1 cellular context compared by ENCODE assay signal in the genomic region with DNA sequence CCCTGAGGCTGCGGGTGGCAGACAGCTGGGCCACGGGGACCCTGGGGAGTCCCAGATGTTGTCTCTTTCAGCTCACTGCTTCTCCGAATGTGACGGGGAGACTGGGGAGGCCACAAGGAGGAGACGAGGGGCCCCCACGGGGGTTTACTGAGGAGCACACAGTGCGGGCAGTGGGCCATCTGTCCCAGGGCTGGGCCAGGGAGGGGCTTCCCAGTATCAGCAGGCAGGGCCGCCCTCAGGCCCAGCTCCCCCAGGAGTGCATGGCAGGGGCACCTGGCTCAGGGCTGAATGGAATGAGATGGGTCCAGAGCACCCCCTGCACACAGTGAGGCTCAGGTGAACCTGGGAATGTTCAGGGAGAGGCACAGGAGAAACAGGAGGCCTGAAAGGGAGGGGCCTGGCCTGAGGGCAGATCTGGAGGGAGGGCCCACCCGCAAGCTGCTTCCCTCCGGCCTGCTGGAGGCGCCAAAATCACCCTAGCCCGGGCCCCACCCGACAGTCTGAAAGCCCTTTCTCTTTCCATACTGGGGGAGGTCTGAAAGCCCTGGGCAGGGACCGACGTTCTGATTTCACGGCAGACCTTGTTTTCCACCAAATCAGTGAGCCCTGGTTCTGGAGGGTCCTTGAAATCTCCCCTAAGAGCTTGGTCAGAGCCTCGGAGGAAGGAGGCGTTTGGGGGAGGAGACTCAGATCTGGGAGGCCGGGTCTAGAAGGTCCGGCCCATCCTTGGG.
TF ChIP-seq lines count a peak whose summit lies in the region.

No MANE protein-coding gene starts in this region.

TF ChIP-seq in H1, 55 proteins besides CTCF, POLR2A, EP300 and RAD21 (continued from another document):
- TF ChIP-seq, protein P1, sequence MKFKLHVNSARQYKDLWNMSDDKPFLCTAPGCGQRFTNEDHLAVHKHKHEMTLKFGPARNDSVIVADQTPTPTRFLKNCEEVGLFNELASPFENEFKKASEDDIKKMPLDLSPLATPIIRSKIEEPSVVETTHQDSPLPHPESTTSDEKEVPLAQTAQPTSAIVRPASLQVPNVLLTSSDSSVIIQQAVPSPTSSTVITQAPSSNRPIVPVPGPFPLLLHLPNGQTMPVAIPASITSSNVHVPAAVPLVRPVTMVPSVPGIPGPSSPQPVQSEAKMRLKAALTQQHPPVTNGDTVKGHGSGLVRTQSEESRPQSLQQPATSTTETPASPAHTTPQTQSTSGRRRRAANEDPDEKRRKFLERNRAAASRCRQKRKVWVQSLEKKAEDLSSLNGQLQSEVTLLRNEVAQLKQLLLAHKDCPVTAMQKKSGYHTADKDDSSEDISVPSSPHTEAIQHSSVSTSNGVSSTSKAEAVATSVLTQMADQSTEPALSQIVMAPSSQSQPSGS (IDR thresholded peaks at IDR 0.05; ENCODE audit: low read length) = no peak
- TF ChIP-seq TBP (IDR thresholded peaks at IDR 0.05; ENCODE audit: low read depth, low read length) = no peak
- TF ChIP-seq TCF12 (IDR thresholded peaks at IDR 0.05; ENCODE audit: low read depth, low read length) = 0 out of 2 replicates have a peak, but pooled peaks have one; percentile 17
- no peak for TF ChIP-seq SUZ12 (IDR thresholded peaks at IDR 0.05; ENCODE audit: low read length)
- 0 out of 2 replicates have a peak, but pooled peaks have one; percentile 9 for TF ChIP-seq GABPA (IDR thresholded peaks at IDR 0.05; ENCODE audit: borderline replicate concordance, insufficient read depth, low read length)
- TF ChIP-seq BCL11A (IDR thresholded peaks at IDR 0.05; ENCODE audit: low read depth in 2 of 2, low read length in 2 of 2) = no peak
- no peak for TF ChIP-seq SP4 (IDR thresholded peaks at IDR 0.05; ENCODE audit: low read length)
- TF ChIP-seq NANOG (IDR thresholded peaks at IDR 0.05; ENCODE audit: insufficient read depth, low read depth, low read length, poor library complexity, severe bottlenecking) = no peak
- no peak for TF ChIP-seq SP2 (IDR thresholded peaks at IDR 0.05; ENCODE audit: low read length)
- no peak for TF ChIP-seq POU5F1 (IDR thresholded peaks at IDR 0.05; ENCODE audit: low read depth, low read length)
- TF ChIP-seq YY1 (IDR thresholded peaks at IDR 0.05; ENCODE audit: low read depth, low read length) = no peak
- peak; percentile 49 for TF ChIP-seq ASH2L (IDR thresholded peaks at IDR 0.05; ENCODE audit: low read length)
- TF ChIP-seq TAF7 (optimal IDR thresholded peaks at IDR 0.05; ENCODE audit: borderline replicate concordance, low read depth, low read length) = peak; percentile 7
- TF ChIP-seq FOSL1 (IDR thresholded peaks at IDR 0.05; ENCODE audit: insufficient read depth, low read depth, low read length) = no peak
- TF ChIP-seq USF2 (IDR thresholded peaks at IDR 0.05; ENCODE audit: low read length) = 0 out of 2 replicates have a peak, but pooled peaks have one; percentile 8
- TF ChIP-seq SIRT6 (IDR thresholded peaks at IDR 0.05; ENCODE audit: low read length) = no peak
- peak; percentile 41; the same call in 1 of the 2 replicates for TF ChIP-seq RBBP5 (IDR thresholded peaks at IDR 0.05; ENCODE audit: borderline replicate concordance, low read depth, low read length)
- TF ChIP-seq JUN (IDR thresholded peaks at IDR 0.05; ENCODE audit: low read depth, low read length) = no peak
- TF ChIP-seq HDAC2 (IDR thresholded peaks at IDR 0.05; ENCODE audit: borderline replicate concordance in 1 of 2, low read depth in 2 of 2, low read length in 2 of 2) = no peak
- TF ChIP-seq MAFK (IDR thresholded peaks at IDR 0.05; ENCODE audit: low read depth, low read length) = no peak
- TF ChIP-seq KDM5A (IDR thresholded peaks at IDR 0.05; ENCODE audit: low read length) = no peak
- TF ChIP-seq CREB1 (IDR thresholded peaks at IDR 0.05) = no peak
- TF ChIP-seq, protein P2, sequence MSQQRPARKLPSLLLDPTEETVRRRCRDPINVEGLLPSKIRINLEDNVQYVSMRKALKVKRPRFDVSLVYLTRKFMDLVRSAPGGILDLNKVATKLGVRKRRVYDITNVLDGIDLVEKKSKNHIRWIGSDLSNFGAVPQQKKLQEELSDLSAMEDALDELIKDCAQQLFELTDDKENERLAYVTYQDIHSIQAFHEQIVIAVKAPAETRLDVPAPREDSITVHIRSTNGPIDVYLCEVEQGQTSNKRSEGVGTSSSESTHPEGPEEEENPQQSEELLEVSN (IDR thresholded peaks at IDR 0.05) = no peak
- TF ChIP-seq, protein P3, sequence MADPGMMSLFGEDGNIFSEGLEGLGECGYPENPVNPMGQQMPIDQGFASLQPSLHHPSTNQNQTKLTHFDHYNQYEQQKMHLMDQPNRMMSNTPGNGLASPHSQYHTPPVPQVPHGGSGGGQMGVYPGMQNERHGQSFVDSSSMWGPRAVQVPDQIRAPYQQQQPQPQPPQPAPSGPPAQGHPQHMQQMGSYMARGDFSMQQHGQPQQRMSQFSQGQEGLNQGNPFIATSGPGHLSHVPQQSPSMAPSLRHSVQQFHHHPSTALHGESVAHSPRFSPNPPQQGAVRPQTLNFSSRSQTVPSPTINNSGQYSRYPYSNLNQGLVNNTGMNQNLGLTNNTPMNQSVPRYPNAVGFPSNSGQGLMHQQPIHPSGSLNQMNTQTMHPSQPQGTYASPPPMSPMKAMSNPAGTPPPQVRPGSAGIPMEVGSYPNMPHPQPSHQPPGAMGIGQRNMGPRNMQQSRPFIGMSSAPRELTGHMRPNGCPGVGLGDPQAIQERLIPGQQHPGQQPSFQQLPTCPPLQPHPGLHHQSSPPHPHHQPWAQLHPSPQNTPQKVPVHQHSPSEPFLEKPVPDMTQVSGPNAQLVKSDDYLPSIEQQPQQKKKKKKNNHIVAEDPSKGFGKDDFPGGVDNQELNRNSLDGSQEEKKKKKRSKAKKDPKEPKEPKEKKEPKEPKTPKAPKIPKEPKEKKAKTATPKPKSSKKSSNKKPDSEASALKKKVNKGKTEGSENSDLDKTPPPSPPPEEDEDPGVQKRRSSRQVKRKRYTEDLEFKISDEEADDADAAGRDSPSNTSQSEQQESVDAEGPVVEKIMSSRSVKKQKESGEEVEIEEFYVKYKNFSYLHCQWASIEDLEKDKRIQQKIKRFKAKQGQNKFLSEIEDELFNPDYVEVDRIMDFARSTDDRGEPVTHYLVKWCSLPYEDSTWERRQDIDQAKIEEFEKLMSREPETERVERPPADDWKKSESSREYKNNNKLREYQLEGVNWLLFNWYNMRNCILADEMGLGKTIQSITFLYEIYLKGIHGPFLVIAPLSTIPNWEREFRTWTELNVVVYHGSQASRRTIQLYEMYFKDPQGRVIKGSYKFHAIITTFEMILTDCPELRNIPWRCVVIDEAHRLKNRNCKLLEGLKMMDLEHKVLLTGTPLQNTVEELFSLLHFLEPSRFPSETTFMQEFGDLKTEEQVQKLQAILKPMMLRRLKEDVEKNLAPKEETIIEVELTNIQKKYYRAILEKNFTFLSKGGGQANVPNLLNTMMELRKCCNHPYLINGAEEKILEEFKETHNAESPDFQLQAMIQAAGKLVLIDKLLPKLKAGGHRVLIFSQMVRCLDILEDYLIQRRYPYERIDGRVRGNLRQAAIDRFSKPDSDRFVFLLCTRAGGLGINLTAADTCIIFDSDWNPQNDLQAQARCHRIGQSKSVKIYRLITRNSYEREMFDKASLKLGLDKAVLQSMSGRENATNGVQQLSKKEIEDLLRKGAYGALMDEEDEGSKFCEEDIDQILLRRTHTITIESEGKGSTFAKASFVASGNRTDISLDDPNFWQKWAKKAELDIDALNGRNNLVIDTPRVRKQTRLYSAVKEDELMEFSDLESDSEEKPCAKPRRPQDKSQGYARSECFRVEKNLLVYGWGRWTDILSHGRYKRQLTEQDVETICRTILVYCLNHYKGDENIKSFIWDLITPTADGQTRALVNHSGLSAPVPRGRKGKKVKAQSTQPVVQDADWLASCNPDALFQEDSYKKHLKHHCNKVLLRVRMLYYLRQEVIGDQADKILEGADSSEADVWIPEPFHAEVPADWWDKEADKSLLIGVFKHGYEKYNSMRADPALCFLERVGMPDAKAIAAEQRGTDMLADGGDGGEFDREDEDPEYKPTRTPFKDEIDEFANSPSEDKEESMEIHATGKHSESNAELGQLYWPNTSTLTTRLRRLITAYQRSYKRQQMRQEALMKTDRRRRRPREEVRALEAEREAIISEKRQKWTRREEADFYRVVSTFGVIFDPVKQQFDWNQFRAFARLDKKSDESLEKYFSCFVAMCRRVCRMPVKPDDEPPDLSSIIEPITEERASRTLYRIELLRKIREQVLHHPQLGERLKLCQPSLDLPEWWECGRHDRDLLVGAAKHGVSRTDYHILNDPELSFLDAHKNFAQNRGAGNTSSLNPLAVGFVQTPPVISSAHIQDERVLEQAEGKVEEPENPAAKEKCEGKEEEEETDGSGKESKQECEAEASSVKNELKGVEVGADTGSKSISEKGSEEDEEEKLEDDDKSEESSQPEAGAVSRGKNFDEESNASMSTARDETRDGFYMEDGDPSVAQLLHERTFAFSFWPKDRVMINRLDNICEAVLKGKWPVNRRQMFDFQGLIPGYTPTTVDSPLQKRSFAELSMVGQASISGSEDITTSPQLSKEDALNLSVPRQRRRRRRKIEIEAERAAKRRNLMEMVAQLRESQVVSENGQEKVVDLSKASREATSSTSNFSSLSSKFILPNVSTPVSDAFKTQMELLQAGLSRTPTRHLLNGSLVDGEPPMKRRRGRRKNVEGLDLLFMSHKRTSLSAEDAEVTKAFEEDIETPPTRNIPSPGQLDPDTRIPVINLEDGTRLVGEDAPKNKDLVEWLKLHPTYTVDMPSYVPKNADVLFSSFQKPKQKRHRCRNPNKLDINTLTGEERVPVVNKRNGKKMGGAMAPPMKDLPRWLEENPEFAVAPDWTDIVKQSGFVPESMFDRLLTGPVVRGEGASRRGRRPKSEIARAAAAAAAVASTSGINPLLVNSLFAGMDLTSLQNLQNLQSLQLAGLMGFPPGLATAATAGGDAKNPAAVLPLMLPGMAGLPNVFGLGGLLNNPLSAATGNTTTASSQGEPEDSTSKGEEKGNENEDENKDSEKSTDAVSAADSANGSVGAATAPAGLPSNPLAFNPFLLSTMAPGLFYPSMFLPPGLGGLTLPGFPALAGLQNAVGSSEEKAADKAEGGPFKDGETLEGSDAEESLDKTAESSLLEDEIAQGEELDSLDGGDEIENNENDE (IDR thresholded peaks at IDR 0.05; ENCODE audit: insufficient replicate concordance, low read length) = no peak
- no peak for TF ChIP-seq SIX5 (IDR thresholded peaks at IDR 0.05; ENCODE audit: low read depth, low read length)
- no peak for TF ChIP-seq SP1 (IDR thresholded peaks at IDR 0.05; ENCODE audit: low read depth, low read length)
- no peak for TF ChIP-seq CBX8 (IDR thresholded peaks at IDR 0.05; ENCODE audit: borderline replicate concordance, low read depth, low read length)
- TF ChIP-seq, protein P4, sequence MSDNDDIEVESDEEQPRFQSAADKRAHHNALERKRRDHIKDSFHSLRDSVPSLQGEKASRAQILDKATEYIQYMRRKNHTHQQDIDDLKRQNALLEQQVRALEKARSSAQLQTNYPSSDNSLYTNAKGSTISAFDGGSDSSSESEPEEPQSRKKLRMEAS (IDR thresholded peaks at IDR 0.05) = no peak
- no peak for TF ChIP-seq EGR1 (IDR thresholded peaks at IDR 0.05; ENCODE audit: borderline replicate concordance, low read depth, low read length)
- TF ChIP-seq JUND (IDR thresholded peaks at IDR 0.05; ENCODE audit: low read length) = no peak
- TF ChIP-seq, protein P5, sequence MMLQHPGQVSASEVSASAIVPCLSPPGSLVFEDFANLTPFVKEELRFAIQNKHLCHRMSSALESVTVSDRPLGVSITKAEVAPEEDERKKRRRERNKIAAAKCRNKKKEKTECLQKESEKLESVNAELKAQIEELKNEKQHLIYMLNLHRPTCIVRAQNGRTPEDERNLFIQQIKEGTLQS (IDR thresholded peaks at IDR 0.05; ENCODE audit: insufficient read depth, low read depth, low read length) = no peak
- TF ChIP-seq CEBPB (IDR thresholded peaks at IDR 0.05; ENCODE audit: low read depth, low read length) = no peak
- TF ChIP-seq SRF (IDR thresholded peaks at IDR 0.05; ENCODE audit: low read depth, low read length) = no peak
- no peak for TF ChIP-seq CBX5 (IDR thresholded peaks at IDR 0.05; ENCODE audit: low read depth, low read length)
- TF ChIP-seq TAF1 (IDR thresholded peaks at IDR 0.05; ENCODE audit: low read depth, low read length) = peak; percentile 62; the same call in 1 of the 2 replicates
- peak; percentile 33 for TF ChIP-seq CTBP2 (IDR thresholded peaks at IDR 0.05; ENCODE audit: borderline replicate concordance, insufficient read depth, insufficient read length, low read length)
- no peak for TF ChIP-seq BRCA1 (IDR thresholded peaks at IDR 0.05; ENCODE audit: low read depth, low read length)
- TF ChIP-seq KDM4A (IDR thresholded peaks at IDR 0.05; ENCODE audit: low read depth, low read length, severe bottlenecking) = peak; percentile 41
- no peak for TF ChIP-seq RFX5 (IDR thresholded peaks at IDR 0.05; ENCODE audit: borderline replicate concordance, low read depth, low read length)
- TF ChIP-seq RNF2 (IDR thresholded peaks at IDR 0.05; ENCODE audit: borderline replicate concordance, low read depth, low read length, missing control alignments, poor library complexity, severe bottlenecking) = no peak
- TF ChIP-seq RXRA (IDR thresholded peaks at IDR 0.05; ENCODE audit: insufficient read depth, low read depth, low read length) = no peak
- TF ChIP-seq PHF8 (conservative IDR thresholded peaks at IDR 0.05; ENCODE audit: low read depth, low read length) = no peak
- TF ChIP-seq SAP30 (IDR thresholded peaks at IDR 0.05; ENCODE audit: insufficient read depth, insufficient replicate concordance, low read length) = no peak
- peak; percentile 15; the same call in 1 of the 2 replicates for TF ChIP-seq POLR2AphosphoS5 (IDR thresholded peaks at IDR 0.05; ENCODE audit: low read depth, low read length)
- no peak for TF ChIP-seq HDAC6 (IDR thresholded peaks at IDR 0.05; ENCODE audit: low read depth, low read length)
- TF ChIP-seq BACH1 (IDR thresholded peaks at IDR 0.05; ENCODE audit: low read length) = no peak
- TF ChIP-seq SIN3A (conservative IDR thresholded peaks at IDR 0.05 in 1 of 2, IDR thresholded peaks at IDR 0.05 in 1 of 2; ENCODE audit: low read depth in 1 of 2, low read length in 2 of 2) = no peak
- no peak for TF ChIP-seq ZNF274 (IDR thresholded peaks at IDR 0.05; ENCODE audit: borderline replicate concordance, extremely low read depth, low read length)
